In genomic region chr9:127539259-127539981, GRCh38 we compare ENCODE assay signal across 13 cellular contexts.
A peak's percentile ranks its signal among the peaks of the same experiment; 100 is the strongest.
DNase-seq lines count a peak whose midpoint lies in the region; ATAC-seq and TF ChIP-seq lines count a peak whose summit lies in the region.
"Had no signal": no experiment of that assay in that cellular context is flagged by ENCODE, and none has a peak within 500 bp of the region (broad histone marks: within the 10 kb centered on the region; RNA-seq: fewer than 3 reads in every experiment).

No MANE protein-coding gene starts in this region.

- H3K9me3 Mint-ChIP-seq in endothelial cell (ENCODE audit: unreplicated experiment): no peaks in the 10 kb centered on the region
- H3K9me3 Mint-ChIP-seq: activated naive CD8-positive, alpha-beta T cell treated with anti-CD3 and anti-CD28 coated beads, Interleukin-2, amount 50 U/mL, for 24 hours; stimulated activated naive CD8-positive, alpha-beta T cell treated with anti-CD3 and anti-CD28 coated beads, Interleukin-15, Interleukin-2, amounts not matched to agents 100 ng/mL and 50 ng/mL, for 24 hours had no signal

- no peak overlapping the region for H2AFZ ChIP-seq in osteoblast (ENCODE audit: low read length)

- H3K4me1 ChIP-seq in osteoblast (ENCODE audit: insufficient read depth, low read length): peaks cover 94% of the 10 kb centered on the region

- H3K27ac ChIP-seq in osteoblast (ENCODE audit: low read depth, low read length): peak overlapping the region; percentile 92

- H3K4me1 Mint-ChIP-seq in endothelial cell (ENCODE audit: unreplicated experiment): peaks cover 42% of the 10 kb centered on the region
- H3K4me1 Mint-ChIP-seq: activated naive CD8-positive, alpha-beta T cell treated with anti-CD3 and anti-CD28 coated beads, Interleukin-2, amount 50 U/mL, for 24 hours had no signal

- H3K79me2 ChIP-seq in osteoblast (ENCODE audit: insufficient read depth, low read length): peaks cover 93% of the 10 kb centered on the region

- no peaks in the 10 kb centered on the region for H3K27me3 ChIP-seq in osteoblast (ENCODE audit: insufficient read depth, low read length)
- no peaks in the 10 kb centered on the region for H3K27me3 ChIP-seq in H7 (ENCODE audit: control insufficient read depth, insufficient read depth, low read length)

- no peak overlapping the region for H3K4me3 Mint-ChIP-seq in endothelial cell (ENCODE audit: unreplicated experiment)
- H3K4me3 Mint-ChIP-seq: activated naive CD8-positive, alpha-beta T cell treated with anti-CD3 and anti-CD28 coated beads, Interleukin-2, amount 50 U/mL, for 24 hours; stimulated activated naive CD8-positive, alpha-beta T cell treated with anti-CD3 and anti-CD28 coated beads, Interleukin-15, Interleukin-2, amounts not matched to agents 100 ng/mL and 50 ng/mL, for 24 hours had no signal

- ATAC-seq in HG02610 (IDR thresholded peaks at IDR 0.05; ENCODE audit: unreplicated experiment) (no peak), HG03457 (IDR thresholded peaks at IDR 0.05; ENCODE audit: unreplicated experiment) (no peak), GM19035 (IDR thresholded peaks at IDR 0.05; ENCODE audit: unreplicated experiment) (no peak)
- ATAC-seq: activated naive CD8-positive, alpha-beta T cell treated with anti-CD3 and anti-CD28 coated beads, Interleukin-2, amount 50 U/mL, for 24 hours had no signal

- peak overlapping the region; percentile 3 for H3K4me3 ChIP-seq in osteoblast (ENCODE audit: insufficient read depth, low read length)
- H3K4me3 ChIP-seq in H7 (ENCODE audit: insufficient read depth, low read depth, low read length): no peak overlapping the region

- H3K36me3 Mint-ChIP-seq in endothelial cell (ENCODE audit: low read depth, unreplicated experiment): peaks cover 4% of the 10 kb centered on the region

- H3K9me3 ChIP-seq in osteoblast (ENCODE audit: low read depth, low read length): no peaks in the 10 kb centered on the region

- peak overlapping the region; percentile 61 for H3K27ac Mint-ChIP-seq in endothelial cell (ENCODE audit: unreplicated experiment)
- H3K27ac Mint-ChIP-seq: activated naive CD8-positive, alpha-beta T cell treated with anti-CD3 and anti-CD28 coated beads, Interleukin-2, amount 50 U/mL, for 24 hours; stimulated activated naive CD8-positive, alpha-beta T cell treated with anti-CD3 and anti-CD28 coated beads, Interleukin-15, Interleukin-2, amounts not matched to agents 100 ng/mL and 50 ng/mL, for 24 hours had no signal

- TF ChIP-seq CTCF in endothelial cell (IDR thresholded peaks at IDR 0.05; ENCODE audit: unreplicated experiment): no peak
- no peak for TF ChIP-seq CTCF in osteoblast (IDR thresholded peaks at IDR 0.05; ENCODE audit: extremely low read depth, low read depth, low read length)

- DNase-seq in A172 (ENCODE audit: low spot score) (peak; percentile 88), M059J (ENCODE audit: low read depth) (peak; percentile 66), endothelial cell (ENCODE audit: low spot score) (no peak), osteoblast (ENCODE audit: insufficient read length, low spot score, missing footprints) (peak; percentile 95), H7 (no peak)
- DNase-seq: activated naive CD8-positive, alpha-beta T cell treated with anti-CD3 and anti-CD28 coated beads, Interleukin-2, amount 50 U/mL, for 24 hours; NCI-H1694 treated with DMSO at 0.1 percent for 48 hours; stimulated activated CD4-positive, alpha-beta T cell treated with anti-CD3 and anti-CD28 coated beads, Interleukin-1b, Interleukin-23, amount 100 ng/mL, for 48 hours; T-helper 9 cell had no signal

- peaks cover 54% of the 10 kb centered on the region for H4K20me1 ChIP-seq in osteoblast (ENCODE audit: insufficient read depth, low read length)

- H3K27me3 Mint-ChIP-seq in endothelial cell (ENCODE audit: unreplicated experiment): peaks cover 14% of the 10 kb centered on the region
- H3K27me3 Mint-ChIP-seq: activated naive CD8-positive, alpha-beta T cell treated with anti-CD3 and anti-CD28 coated beads, Interleukin-2, amount 50 U/mL, for 24 hours; stimulated activated naive CD8-positive, alpha-beta T cell treated with anti-CD3 and anti-CD28 coated beads, Interleukin-15, Interleukin-2, amounts not matched to agents 100 ng/mL and 50 ng/mL, for 24 hours had no signal

- peak overlapping the region; percentile 57 for H3K4me2 ChIP-seq in osteoblast (ENCODE audit: insufficient read depth, low read length)

- H3K36me3 ChIP-seq in osteoblast (ENCODE audit: insufficient read depth, low read length) (peaks cover 28% of the 10 kb centered on the region), H7 (replicated peaks; ENCODE audit: control insufficient read depth, insufficient read depth, low read length) (no peaks in the 10 kb centered on the region; the same call in 1 of the 2 replicates)

Comparison
In these comparisons a context has a peak if more than half of its experiments do, and no peak if none do; other contexts are left out.
1. DNase-seq: peak in A172 (single experiment), M059J (single experiment) and osteoblast (single experiment); none in endothelial cell (single experiment) and H7 (single experiment).